Comparison of ENCODE assay signal across 25 cellular contexts in genomic region chr2:12315224-12315623, GRCh38.
"Had no signal": no experiment of that assay in that cellular context is flagged by ENCODE, and none has a peak within 500 bp of the region (broad histone marks: within the 10 kb centered on the region; RNA-seq: fewer than 3 reads in every experiment).

No MANE protein-coding gene starts in this region.

- H3K4me2 ChIP-seq: hepatocyte had no signal

- H3K4me1 ChIP-seq: gastrocnemius medialis, right lobe of liver, upper lobe of right lung, uterus had no signal

- H3K4me3 ChIP-seq: coronary artery, esophagus squamous epithelium, gastrocnemius medialis, heart left ventricle, hepatocyte, left lung, neural progenitor cell, right lobe of liver, suprapubic skin, transverse colon, upper lobe of right lung, uterus had no signal

- H3K27ac ChIP-seq: coronary artery, esophagus squamous epithelium, gastrocnemius medialis, hepatocyte, left lung, neural progenitor cell, parathyroid adenoma, right lobe of liver, suprapubic skin, transverse colon, upper lobe of right lung, uterus had no signal

- FAIRE-seq: endothelial cell of umbilical vein, islet of Langerhans, small intestine had no signal

- H3K79me2 ChIP-seq: hepatocyte, parathyroid adenoma had no signal

- H3K36me3 ChIP-seq: esophagus squamous epithelium, gastrocnemius medialis, heart left ventricle, left lung, neural progenitor cell, right lobe of liver, suprapubic skin, transverse colon, upper lobe of right lung, uterus had no signal

- H2AFZ ChIP-seq: hepatocyte, neural progenitor cell, parathyroid adenoma had no signal

- DNase-seq: dermis blood vessel endothelial cell; effector memory CD4-positive, alpha-beta T cell; esophagus squamous epithelium; gastrocnemius medialis; heart left ventricle; left cardiac atrium; left lung; mesendoderm; midbrain; naive thymus-derived CD4-positive, alpha-beta T cell; right lobe of liver; small intestine; stimulated activated CD4-positive, alpha-beta T cell treated with anti-CD3 and anti-CD28 coated beads, Interleukin-15, amount 100 ng/mL, for 24 hours; stimulated activated CD4-positive, alpha-beta T cell treated with anti-CD3 and anti-CD28 coated beads, Interleukin-2, amount 100 ng/mL, for 48 hours; stimulated activated naive B cell treated with anti-CD40 and anti-IgM and Interleukin-4, amounts not matched to agents 10 μg/mL and 1 μg/mL and 100 μg/mL, for 72 hours; transverse colon; upper lobe of right lung; uterus had no signal

- H3K27me3 ChIP-seq: gastrocnemius medialis, heart left ventricle, hepatocyte, left lung, neural progenitor cell, right lobe of liver, suprapubic skin, transverse colon, upper lobe of right lung, uterus had no signal

- H3K9me3 ChIP-seq: esophagus squamous epithelium, gastrocnemius medialis, heart left ventricle, left lung, right lobe of liver, suprapubic skin, transverse colon, upper lobe of right lung, uterus had no signal

- ATAC-seq: gastrocnemius medialis; heart left ventricle; left cardiac atrium; left lung; naive thymus-derived CD4-positive, alpha-beta T cell; right lobe of liver; stimulated activated naive B cell treated with anti-CD40 and anti-IgM and Interleukin-4, amounts not matched to agents 10 μg/mL and 1 μg/mL and 100 μg/mL, for 72 hours; upper lobe of right lung had no signal

- H3K9ac ChIP-seq: neural progenitor cell, parathyroid adenoma had no signal
